29 cellular contexts compared by ENCODE assay signal in the genomic region with DNA sequence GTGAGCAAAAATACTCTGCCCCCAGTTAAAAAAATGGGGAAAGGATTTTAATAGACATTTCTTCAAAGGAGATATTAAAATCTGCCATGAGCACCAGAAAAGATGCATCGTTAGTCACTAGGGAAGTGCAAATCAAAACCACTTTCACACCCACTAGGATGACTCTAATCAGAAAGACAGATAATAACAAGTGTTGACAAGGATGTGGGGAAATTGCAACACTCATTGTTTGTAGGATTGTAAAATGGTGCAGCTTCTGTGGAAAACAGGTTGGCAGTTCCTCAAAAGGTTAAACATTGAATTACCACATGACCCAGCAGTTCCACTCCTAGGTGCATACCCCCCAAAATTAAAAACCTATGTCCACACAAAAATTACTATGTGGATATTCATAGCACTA.
"Had no signal": no experiment of that assay in that cellular context is flagged by ENCODE, and none has a peak within 500 bp of the region (broad histone marks: within the 10 kb centered on the region; RNA-seq: fewer than 3 reads in every experiment).

No MANE protein-coding gene starts in this region.

- DNase-seq: colonic mucosa; cortex of kidney; dermis blood vessel endothelial cell; dorsolateral prefrontal cortex; effector CD4-positive, alpha-beta T cell; effector CD8-positive, alpha-beta T cell; effector memory CD4-positive, alpha-beta T cell; effector memory CD8-positive, alpha-beta T cell; endodermal cell; erythroblast; esophagus squamous epithelium; foreskin fibroblast; foreskin keratinocyte; foreskin melanocyte; gastrocnemius medialis; glutamatergic neuron; head of caudate nucleus; heart left ventricle; heart right ventricle had no signal

- H3K27me3 Mint-ChIP-seq: dendritic cell treated with granulocyte-macrophage colony-stimulating factor and Interleukin-4, amounts not matched to agents 40 ng/mL and 50 ng/mL, for 4 days had no signal

- FAIRE-seq: colon, endometrium, endothelial cell of umbilical vein, frontal cortex had no signal

- H3K4me3 Mint-ChIP-seq: dendritic cell treated with granulocyte-macrophage colony-stimulating factor and Interleukin-4, amounts not matched to agents 40 ng/mL and 50 ng/mL, for 4 days; effector memory CD8-positive, alpha-beta T cell; endodermal cell had no signal

- H3K27ac ChIP-seq: colonic mucosa, coronary artery, dorsolateral prefrontal cortex, epithelial cell of prostate, esophagus muscularis mucosa, esophagus squamous epithelium, foreskin keratinocyte, gastrocnemius medialis, gastroesophageal sphincter, heart left ventricle, heart right ventricle had no signal

- H3K4me1 ChIP-seq: colonic mucosa, esophagus muscularis mucosa, esophagus squamous epithelium, foreskin keratinocyte, gastrocnemius medialis, gastroesophageal sphincter, heart left ventricle, heart right ventricle had no signal

- H3K27me3 ChIP-seq: colonic mucosa, dorsolateral prefrontal cortex, foreskin keratinocyte, gastrocnemius medialis had no signal

- H3K9me3 ChIP-seq: colonic mucosa, esophagus squamous epithelium, gastrocnemius medialis had no signal

- H3K36me3 ChIP-seq: colonic mucosa, esophagus muscularis mucosa, esophagus squamous epithelium, gastrocnemius medialis, gastroesophageal sphincter, heart left ventricle, heart right ventricle had no signal

- H3K27ac Mint-ChIP-seq: dendritic cell treated with granulocyte-macrophage colony-stimulating factor and Interleukin-4, amounts not matched to agents 40 ng/mL and 50 ng/mL, for 4 days; effector memory CD8-positive, alpha-beta T cell; endodermal cell had no signal

- ATAC-seq: effector memory CD8-positive, alpha-beta T cell; esophagus mucosa; foreskin keratinocyte; gastrocnemius medialis; gastroesophageal sphincter; heart left ventricle; heart right ventricle had no signal

- H3K4me3 ChIP-seq: colonic mucosa, coronary artery, dorsolateral prefrontal cortex, esophagus muscularis mucosa, esophagus squamous epithelium, gastrocnemius medialis, gastroesophageal sphincter, heart left ventricle, heart right ventricle had no signal
